Comparison of ENCODE assay signal across 7 cellular contexts in genomic region chr6:70668499-70668812, GRCh38. TPM values are rescaled to one million over a fixed set of nuclear protein-coding genes. Genes with fewer than 3 reads are reported as not detected.
DNase-seq lines count a peak whose midpoint lies in the region; ATAC-seq and TF ChIP-seq lines count a peak whose summit lies in the region.

No MANE protein-coding gene starts in this region.

- H3K9me3 ChIP-seq in T-helper 17 cell (ENCODE audit: control insufficient read depth, low read length, poor library complexity, severe bottlenecking): no peaks in the 10 kb centered on the region
- no peaks in the 10 kb centered on the region for H3K9me3 ChIP-seq in gastroesophageal sphincter
- H3K9me3 ChIP-seq in sigmoid colon: no peaks in the 10 kb centered on the region

- H3K36me3 Mint-ChIP-seq in HFFc6 (ENCODE audit: low read depth) (no peaks in the 10 kb centered on the region), T-helper 17 cell (ENCODE audit: low read depth) (no peaks in the 10 kb centered on the region)

- TF ChIP-seq CTCF in HFFc6 (IDR thresholded peaks at IDR 0.05) (no peak), gastroesophageal sphincter (IDR thresholded peaks at IDR 0.05) (no peak), sigmoid colon (IDR thresholded peaks at IDR 0.05) (no peak)

- H3K4me1 Mint-ChIP-seq in HFFc6 (ENCODE audit: low read depth) (peaks cover 32% of the 10 kb centered on the region), T-helper 17 cell (peaks cover 52% of the 10 kb centered on the region)

- H3K27ac ChIP-seq in gastroesophageal sphincter (peak overlapping the region; percentile 87 to 95 (median 91)), sigmoid colon (peak overlapping the region; percentile 90 to 95 (median 90))

- H3K36me3 ChIP-seq in gastroesophageal sphincter (no peaks in the 10 kb centered on the region), sigmoid colon (no peaks in the 10 kb centered on the region)

- H3K27me3 Mint-ChIP-seq in HFFc6 (ENCODE audit: insufficient read depth): peaks cover 12% of the 10 kb centered on the region
- H3K27me3 Mint-ChIP-seq in T-helper 17 cell: peaks cover 8% of the 10 kb centered on the region

- H3K4me1 ChIP-seq in gastroesophageal sphincter (peaks cover 0 to 40% (median 5%) of the 10 kb centered on the region in 3 donors), sigmoid colon (peaks cover 0 to 31% (median 18%) of the 10 kb centered on the region in 4 donors)

- DNase-seq in G401 (ENCODE audit: low spot score) (peak; percentile 61), HFFc6 (no peak), T-helper 17 cell (no peak), sigmoid colon (no peak)

- no peaks in the 10 kb centered on the region for H3K9me3 Mint-ChIP-seq in HFFc6

- intact Hi-C loops in sigmoid colon (cut with DNase I): loop anchor here (5.0 kb wide), 1 partner anchor 101 kb away; the partner anchor contains the start of gene SDHAF4

- H3K27me3 ChIP-seq in gastroesophageal sphincter (no peaks in the 10 kb centered on the region), sigmoid colon (no peaks in the 10 kb centered on the region)

- no peak for TF ChIP-seq POLR2A in gastroesophageal sphincter (IDR thresholded peaks at IDR 0.05)
- TF ChIP-seq POLR2A in sigmoid colon (IDR thresholded peaks at IDR 0.05): no peak

- no peak for TF ChIP-seq EP300 in gastroesophageal sphincter (IDR thresholded peaks at IDR 0.05)
- no peak for TF ChIP-seq EP300 in sigmoid colon (IDR thresholded peaks at IDR 0.05)

- H3K4me3 ChIP-seq in gastroesophageal sphincter (peak overlapping the region; percentile 79 to 99), sigmoid colon (peak overlapping the region; percentile 72 to 87 (median 80))

- H3K27ac Mint-ChIP-seq in HFFc6 (peak overlapping the region; percentile 18; the same call in 1 of the 2 replicates), T-helper 17 cell (peak overlapping the region; percentile 95)

- no peak for ATAC-seq in T-helper 17 cell
- no peak for ATAC-seq in gastroesophageal sphincter
- ATAC-seq in HG02763 (IDR thresholded peaks at IDR 0.05; ENCODE audit: unreplicated experiment): no peak
- no peak for ATAC-seq in HG03378 (IDR thresholded peaks at IDR 0.05; ENCODE audit: unreplicated experiment)

- H3K4me3 Mint-ChIP-seq in HFFc6: peak overlapping the region; percentile 89
- H3K4me3 Mint-ChIP-seq in T-helper 17 cell: peak overlapping the region; percentile 96

- in situ Hi-C loops in G401 (cut with HindIII; ENCODE audit: low sequenced_read_pairs): no loop called here

- 0% methylated on average over 6 to 8 of the region's 8 CpGs for WGBS in gastroesophageal sphincter (ENCODE audit: low coverage in 1 of 2), 2 donors
- WGBS in sigmoid colon, 2 donors: 0 to 2% methylated on average over 8 of the region's 8 CpGs

RNA-seq across cellular contexts. Expression of gene SMAP1, which starts 0.8 kb away (rescaled TPM):
- 34.7 and 46.7 TPM in 2 replicates for total RNA-seq in G401 (2014; rRNA removed; shearing (Covaris generic))
- 10 to 100 TPM; 11.4 to 24.4 (median 21.5) TPM for total RNA-seq in HFFc6 (2021; fragmentation: NEBNext Ultra II Directional; extraction: Animal tissue kit (Norgen Biotek cat#: 25700))
- total RNA-seq in T-helper 17 cell (10 to 100 TPM; 35.7 to 38.7 TPM), gastroesophageal sphincter (10 to 100 TPM; 24.1 to 35.5 (median 30.9) TPM), sigmoid colon (10 to 100 TPM; 19.7 to 34.3 (median 24.6) TPM)
- 10 to 100 TPM; 26.7 to 41.4 (median 34.2) TPM for polyA plus RNA-seq in sigmoid colon
